In the genomic region with DNA sequence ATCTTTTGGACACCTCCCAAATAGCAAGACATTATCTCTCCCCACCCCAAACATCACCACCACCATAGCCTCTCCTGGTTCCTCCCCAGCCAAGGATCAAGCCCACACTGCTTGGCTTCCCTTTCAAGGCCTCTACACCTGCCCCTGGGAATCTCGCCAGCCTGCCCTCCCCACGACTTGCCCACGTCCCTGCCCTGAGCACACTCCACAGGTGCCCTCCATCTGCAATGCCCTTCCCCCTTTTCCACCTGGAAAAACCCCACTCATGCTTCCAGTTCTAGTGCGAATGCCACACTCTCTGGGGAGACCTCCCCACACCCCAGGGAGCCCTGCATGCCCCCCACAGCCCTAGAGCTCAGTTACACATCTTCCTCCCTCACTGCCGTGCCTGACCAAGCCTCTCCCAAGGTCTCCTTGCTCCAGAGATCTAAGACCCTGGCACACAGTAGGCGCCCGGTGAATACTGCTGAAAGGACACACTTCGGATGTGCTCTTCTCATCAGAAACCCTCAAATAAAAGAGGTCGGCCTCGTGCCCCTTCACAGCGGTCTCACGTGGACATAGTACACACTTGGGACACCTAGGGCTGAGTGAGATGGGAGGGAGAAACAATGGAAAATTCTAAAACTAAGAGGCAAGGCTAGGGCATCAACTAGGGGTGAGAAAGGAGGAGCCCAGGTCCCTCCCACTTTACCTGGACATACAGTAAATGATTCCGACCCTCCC, we compare ENCODE assay signal across 16 cellular contexts.
DNase-seq lines count a peak whose midpoint lies in the region; FAIRE-seq and TF ChIP-seq lines count a peak whose summit lies in the region.
"Had no signal": no experiment of that assay in that cellular context is flagged by ENCODE, and none has a peak within 500 bp of the region (broad histone marks: within the 10 kb centered on the region; RNA-seq: fewer than 3 reads in every experiment).

No MANE protein-coding gene starts in this region.

- H3K36me3 ChIP-seq in Caco-2 (ENCODE audit: control insufficient read depth, insufficient read depth, low read length) = peaks cover 8% of the 10 kb centered on the region
- H3K36me3 ChIP-seq in astrocyte (ENCODE audit: insufficient read depth, low read length) = peaks cover 19% of the 10 kb centered on the region

- H3K4me2 ChIP-seq in astrocyte (ENCODE audit: low read length) = peak overlapping the region; percentile 32

- no peaks in the 10 kb centered on the region for H3K9me3 ChIP-seq in Caco-2
- no peaks in the 10 kb centered on the region for H3K9me3 ChIP-seq in astrocyte (ENCODE audit: insufficient read depth, low read depth, low read length)
- H3K9me3 ChIP-seq: testis had no signal

- H3K4me1 ChIP-seq in Caco-2 = no peaks in the 10 kb centered on the region
- H3K4me1 ChIP-seq in astrocyte (ENCODE audit: insufficient read depth, low read length) = peaks cover 21% of the 10 kb centered on the region

- H3K4me3 Mint-ChIP-seq in Caco-2 (ENCODE audit: unreplicated experiment) (no peak overlapping the region), astrocyte (ENCODE audit: unreplicated experiment) (no peak overlapping the region), nephron progenitor cell (no peak overlapping the region)

- POLR2A ChIA-PET in Caco-2 (lab: Charles Lee) = no interaction called here

- H3K27ac ChIP-seq in C4-2B = peak overlapping the region; percentile 49; the same call in 1 of the 2 replicates
- no peak overlapping the region for H3K27ac ChIP-seq in astrocyte (ENCODE audit: low read depth, low read length)
- H3K27ac ChIP-seq: testis had no signal

- BruUV-seq in Caco-2 (replicated peaks; lab: Mats Ljungman, UMichigan) = no TSS peak

- no peak for FAIRE-seq in astrocyte (lab: Jason Lieb, UNC)
- FAIRE-seq: endothelial cell of umbilical vein, islet of Langerhans had no signal

- TF ChIP-seq CTCF in C4-2B (conservative IDR thresholded peaks at IDR 0.05) (no peak), Caco-2 (IDR thresholded peaks at IDR 0.05; ENCODE audit: insufficient read depth in 1 of 2, low read depth in 1 of 2, low read length in 1 of 2, severe bottlenecking in 1 of 2, unreplicated experiment in 1 of 2) (no peak), astrocyte (IDR thresholded peaks at IDR 0.05; ENCODE audit: insufficient read depth, low read depth, low read length) (no peak), nephron progenitor cell (IDR thresholded peaks at IDR 0.05) (no peak)

- no peaks in the 10 kb centered on the region for H3K79me2 ChIP-seq in astrocyte (ENCODE audit: insufficient read depth, low read length)

- DNase-seq in Caco-2 (no peak), astrocyte (ENCODE audit: low read depth) (no peak), nephron progenitor cell (no peak), DMS79 treated with DMSO at 0.1 percent for 48 hours (lab: John Stamatoyannopoulos, UW) (no peak), NCI-H1436 (lab: John Stamatoyannopoulos, UW) (no peak)
- no peak for DNase-seq in stimulated activated naive CD4-positive, alpha-beta T cell treated with Interleukin-2 at 50 U/mL for 16 hours (lab: John Stamatoyannopoulos, UW)
- DNase-seq: activated effector memory CD4-positive, alpha-beta T cell treated with anti-CD3 and anti-CD28 coated beads, Interleukin-2, amount 50 U/mL, for 16 hours; COR-L47; midbrain; NCI-H187; NCI-H524 treated with DMSO at 0.1 percent for 48 hours; testis had no signal

- no peak overlapping the region for H3K4me3 ChIP-seq in Caco-2 (ENCODE audit: low read depth, low read length)
- no peak overlapping the region for H3K4me3 ChIP-seq in astrocyte (ENCODE audit: insufficient read depth, low read depth, low read length)
- H3K4me3 ChIP-seq: testis had no signal

- peaks cover 25% of the 10 kb centered on the region for H4K20me1 ChIP-seq in astrocyte (ENCODE audit: insufficient read depth, low read length)

- H3K27me3 Mint-ChIP-seq in Caco-2 (ENCODE audit: insufficient read depth, unreplicated experiment) (no peaks in the 10 kb centered on the region), astrocyte (ENCODE audit: low read depth, unreplicated experiment) (no peaks in the 10 kb centered on the region), nephron progenitor cell (ENCODE audit: low read depth, poor library complexity) (no peaks in the 10 kb centered on the region)
- H3K27me3 Mint-ChIP-seq: progenitor cell of endocrine pancreas had no signal

- intact Hi-C loops in Caco-2 (cut with micrococcal nuclease; ENCODE audit: unreplicated experiment) = no loop called here

- H3K27ac Mint-ChIP-seq in Caco-2 (ENCODE audit: unreplicated experiment) (peak overlapping the region; percentile 34), astrocyte (ENCODE audit: unreplicated experiment) (no peak overlapping the region), nephron progenitor cell (peak overlapping the region; percentile 72)

- CTCF ChIA-PET in Caco-2 (lab: Charles Lee) = no interaction called here

- H3K27me3 ChIP-seq in Caco-2 (replicated peaks; ENCODE audit: control insufficient read depth, insufficient read depth, low read length) (no peaks in the 10 kb centered on the region), astrocyte (ENCODE audit: insufficient read depth, low read length) (no peaks in the 10 kb centered on the region)
- H3K27me3 ChIP-seq: testis had no signal

- no peak overlapping the region for H2AFZ ChIP-seq in astrocyte (ENCODE audit: low read depth, low read length)

- peaks cover 71% of the 10 kb centered on the region for H3K36me3 Mint-ChIP-seq in Caco-2 (ENCODE audit: insufficient read depth, unreplicated experiment)
- peaks cover 15% of the 10 kb centered on the region for H3K36me3 Mint-ChIP-seq in astrocyte (ENCODE audit: low read depth, unreplicated experiment)
- peaks cover 44% of the 10 kb centered on the region for H3K36me3 Mint-ChIP-seq in nephron progenitor cell (ENCODE audit: low read depth)

- H3K4me1 Mint-ChIP-seq in Caco-2 (ENCODE audit: low read depth, unreplicated experiment) = no peaks in the 10 kb centered on the region
- H3K4me1 Mint-ChIP-seq in astrocyte (ENCODE audit: low read depth, unreplicated experiment) = peaks cover 11% of the 10 kb centered on the region
- peaks cover 50% of the 10 kb centered on the region for H3K4me1 Mint-ChIP-seq in nephron progenitor cell

- H3K9ac ChIP-seq in astrocyte (ENCODE audit: low read length) = no peak overlapping the region

- H3K9me3 Mint-ChIP-seq in Caco-2 (ENCODE audit: unreplicated experiment) (no peaks in the 10 kb centered on the region), astrocyte (ENCODE audit: unreplicated experiment) (no peaks in the 10 kb centered on the region), nephron progenitor cell (no peaks in the 10 kb centered on the region)
